ENCODE assay signal across 21 cellular contexts in the genomic region with DNA sequence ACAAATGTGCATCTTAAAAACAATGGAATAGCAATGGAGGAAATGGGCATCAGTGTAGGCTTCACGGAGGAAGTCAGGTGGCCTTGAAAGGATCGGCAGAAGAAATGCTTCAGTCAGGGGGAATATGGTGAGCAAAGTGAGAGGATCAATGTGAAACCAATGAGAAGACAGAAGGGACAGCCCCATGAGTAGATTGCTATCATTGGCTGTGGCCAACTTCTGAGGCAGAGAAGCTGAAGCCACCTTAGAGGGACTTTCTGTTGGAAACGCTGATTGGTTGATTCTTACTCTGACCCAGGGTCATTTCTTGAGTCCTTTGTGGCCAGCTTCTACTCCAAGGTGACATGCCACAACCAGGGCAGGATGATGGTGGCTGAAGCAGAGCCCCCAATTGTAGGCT.
DNase-seq lines count a peak whose midpoint lies in the region; ATAC-seq, FAIRE-seq and TF ChIP-seq lines count a peak whose summit lies in the region.
"Had no signal": no experiment of that assay in that cellular context is flagged by ENCODE, and none has a peak within 500 bp of the region (broad histone marks: within the 10 kb centered on the region; RNA-seq: fewer than 3 reads in every experiment).

No MANE protein-coding gene starts in this region.

- no peak for TF ChIP-seq EP300 in GM12878 (IDR thresholded peaks at IDR 0.05; ENCODE audit: borderline replicate concordance in 1 of 2, control insufficient read depth in 1 of 2, low read depth in 2 of 2, low read length in 2 of 2)

- 5% methylated on average over 3 of the region's 3 CpGs for WGBS in GM12878 (ENCODE audit: insufficient coverage, insufficient replicate concordance, low lambda C conversion rate, missing lambda C conversion rate)

- TF ChIP-seq POLR2A in breast epithelium (IDR thresholded peaks at IDR 0.05) (no peak), GM12878 (IDR thresholded peaks at IDR 0.05; ENCODE audit: low read depth, low read length) (no peak)

- no peaks in the 10 kb centered on the region for H3K9me3 ChIP-seq in breast epithelium
- H3K9me3 ChIP-seq in GM12878 (replicated peaks; ENCODE audit: control insufficient read depth, insufficient read depth, low read length) = no peaks in the 10 kb centered on the region

- BruUV-seq in MCF 10A (replicated peaks; lab: Mats Ljungman, UMichigan) (no TSS peak), GM12878 (replicated peaks; lab: Mats Ljungman, UMichigan) (no TSS peak)

- H3K27ac ChIP-seq in breast epithelium (no peak overlapping the region), GM12878 (ENCODE audit: control insufficient read depth, insufficient read depth) (no peak overlapping the region)
- H3K27ac ChIP-seq: RWPE1, SK-N-MC had no signal

- no peak for FAIRE-seq in GM12878 (lab: Jason Lieb, UNC)
- FAIRE-seq: H1 had no signal

- peak overlapping the region; percentile 35 for H3K27ac Mint-ChIP-seq in MCF 10A (ENCODE audit: low read depth, unreplicated experiment)
- H3K27ac Mint-ChIP-seq in stimulated activated effector memory CD8-positive, alpha-beta T cell treated with anti-CD3 and anti-CD28 coated beads, Interleukin-12 subunit alpha, Interleukin-12 subunit beta, amount 100 ng/mL, for 72 hours = no peak overlapping the region
- H3K27ac Mint-ChIP-seq: CD8-positive, alpha-beta T cell had no signal

- no peak overlapping the region for H3K9ac ChIP-seq in GM12878 (ENCODE audit: control insufficient read depth, insufficient read depth, low read length)

- peaks cover 61% of the 10 kb centered on the region for H3K4me1 Mint-ChIP-seq in MCF 10A (ENCODE audit: insufficient read depth, unreplicated experiment)
- H3K4me1 Mint-ChIP-seq in stimulated activated effector memory CD8-positive, alpha-beta T cell treated with anti-CD3 and anti-CD28 coated beads, Interleukin-12 subunit alpha, Interleukin-12 subunit beta, amount 100 ng/mL, for 72 hours = peaks cover 16% of the 10 kb centered on the region

- no peaks in the 10 kb centered on the region for H3K36me3 ChIP-seq in breast epithelium
- no peaks in the 10 kb centered on the region for H3K36me3 ChIP-seq in GM12878 (ENCODE audit: control insufficient read depth in 2 of 2, insufficient read depth in 2 of 2, low read length in 1 of 2)

- no peaks in the 10 kb centered on the region for H3K79me2 ChIP-seq in GM12878 (ENCODE audit: control insufficient read depth, insufficient read depth, low read length)

- DNase-seq in MCF 10A (ENCODE audit: unreplicated experiment) (no peak), breast epithelium (ENCODE audit: low spot score in 2 of 2) (no peak), GM20000 (ENCODE audit: low spot score) (peak; percentile 19), GM12878 (ENCODE audit: low read depth, low spot score) (no peak), NOMO-1 (lab: John Stamatoyannopoulos, UW; ENCODE audit: unreplicated experiment in 2 of 2) (no peak), foreskin melanocyte (no peak)
- DNase-seq in stimulated activated effector memory CD8-positive, alpha-beta T cell treated with anti-CD3 and anti-CD28 coated beads, Interleukin-12 subunit alpha, Interleukin-12 subunit beta, amount 100 ng/mL, for 72 hours (ENCODE audit: low spot score in 2 of 2) = no peak
- DNase-seq: AML-193; C1 segment of cervical spinal cord; CD8-positive, alpha-beta T cell; DND-41; IMR-90; NCI-H1417; NCI-H187; NCI-H748 treated with DMSO at 0.1 percent for 48 hours; SHP77 treated with DMSO at 0.1 percent for 48 hours had no signal

- intact Hi-C loops in MCF 10A (cut with micrococcal nuclease) (no loop called here), breast epithelium (cut with DNase I; ENCODE audit: low total_unique reads) (no loop called here), GM12878 (cut with micrococcal nuclease; ENCODE audit: unreplicated experiment) (no loop called here)

- H3K4me1 ChIP-seq in breast epithelium (peaks cover 0 to under 1% of the 10 kb centered on the region in 2 donors), GM12878 (ENCODE audit: control insufficient read depth, insufficient read depth, low read length) (no peaks in the 10 kb centered on the region)

- CTCF ChIA-PET in MCF 10A (lab: Yijun Ruan, JAX) = interaction anchor here (0.6 to 7.9 kb wide), 5 partner anchors 19 to 200 kb away, joined by 3 to 163 read pairs (median 3); a partner anchor contains a TSS
- CTCF ChIA-PET in GM12878 (lab: Yijun Ruan, JAX) = interaction anchor here (0.8 to 6.4 kb wide), 2 partner anchors 19 to 47 kb away, joined by 3 to 159 read pairs; no protein-coding TSS in a partner anchor

- no peak overlapping the region for H3K4me3 ChIP-seq in breast epithelium
- no peak overlapping the region for H3K4me3 ChIP-seq in GM12878
- H3K4me3 ChIP-seq: SK-N-MC had no signal

- ATAC-seq in GM12878 = peak; percentile 45; the same call in 2 of the 3 replicates
- peak; percentile 77 for ATAC-seq in stimulated activated effector memory CD8-positive, alpha-beta T cell treated with anti-CD3 and anti-CD28 coated beads, Interleukin-12 subunit alpha, Interleukin-12 subunit beta, amount 100 ng/mL, for 72 hours
- ATAC-seq in HG03280 (IDR thresholded peaks at IDR 0.05; ENCODE audit: unreplicated experiment) = no peak
- ATAC-seq: CD8-positive, alpha-beta T cell; HCT116 had no signal

- POLR2A ChIA-PET in MCF 10A (lab: Yijun Ruan, JAX) = interaction anchor here (2.5 to 10.2 kb wide), 3 partner anchors 19 to 187 kb away, joined by 12 to 306 read pairs (median 102); no protein-coding TSS in a partner anchor
- POLR2A ChIA-PET in GM12878 (lab: Charles Lee) = no interaction called here

- no peak overlapping the region for H3K4me2 ChIP-seq in GM12878 (ENCODE audit: control insufficient read depth, insufficient read depth)

- H3K27me3 ChIP-seq in breast epithelium (no peaks in the 10 kb centered on the region), GM12878 (replicated peaks in 1 of 2; ENCODE audit: control insufficient read depth in 2 of 2, insufficient read depth in 2 of 2, low read length in 1 of 2) (peaks cover 0 to 3% of the 10 kb centered on the region in 2 experiments; a peak in 1 of 4 replicates)

- no peak overlapping the region for H3K4me3 Mint-ChIP-seq in MCF 10A (ENCODE audit: unreplicated experiment)
- no peak overlapping the region for H3K4me3 Mint-ChIP-seq in stimulated activated effector memory CD8-positive, alpha-beta T cell treated with anti-CD3 and anti-CD28 coated beads, Interleukin-12 subunit alpha, Interleukin-12 subunit beta, amount 100 ng/mL, for 72 hours
- H3K4me3 Mint-ChIP-seq: CD8-positive, alpha-beta T cell had no signal

- TF ChIP-seq CTCF in MCF 10A (IDR thresholded peaks at IDR 0.05; ENCODE audit: unreplicated experiment) = no peak
- TF ChIP-seq CTCF in breast epithelium (IDR thresholded peaks at IDR 0.05) = no peak
- no peak for TF ChIP-seq CTCF in GM20000 (IDR thresholded peaks at IDR 0.05; ENCODE audit: extremely low read depth, missing control alignments)
- no peak for TF ChIP-seq CTCF in GM12878 (IDR thresholded peaks at IDR 0.05 in 2 of 3, conservative IDR thresholded peaks at IDR 0.05 in 1 of 3; ENCODE audit: control insufficient read depth in 2 of 3, extremely low read depth in 1 of 3, insufficient read depth in 1 of 3, low read depth in 3 of 3, low read length in 3 of 3)

- no peak for TF ChIP-seq RAD21 in GM12878 (IDR thresholded peaks at IDR 0.05; ENCODE audit: insufficient read depth, low read depth, low read length)

- in situ Hi-C loops in GM12878 (cut with MboI) = no loop called here

- H4K20me1 ChIP-seq in GM12878 (ENCODE audit: control insufficient read depth, insufficient read depth) = no peaks in the 10 kb centered on the region

- peaks cover 5% of the 10 kb centered on the region for H3K36me3 Mint-ChIP-seq in MCF 10A (ENCODE audit: insufficient read depth, unreplicated experiment)
- H3K36me3 Mint-ChIP-seq in stimulated activated effector memory CD8-positive, alpha-beta T cell treated with anti-CD3 and anti-CD28 coated beads, Interleukin-12 subunit alpha, Interleukin-12 subunit beta, amount 100 ng/mL, for 72 hours = no peaks in the 10 kb centered on the region
- H3K36me3 Mint-ChIP-seq: CD8-positive, alpha-beta T cell had no signal

- no peaks in the 10 kb centered on the region for H3K9me3 Mint-ChIP-seq in MCF 10A (ENCODE audit: unreplicated experiment)
- H3K9me3 Mint-ChIP-seq in stimulated activated effector memory CD8-positive, alpha-beta T cell treated with anti-CD3 and anti-CD28 coated beads, Interleukin-12 subunit alpha, Interleukin-12 subunit beta, amount 100 ng/mL, for 72 hours = no peaks in the 10 kb centered on the region
- H3K9me3 Mint-ChIP-seq: CD8-positive, alpha-beta T cell had no signal

- H2AFZ ChIP-seq in GM12878 (ENCODE audit: control insufficient read depth, low read depth, low read length) = no peak overlapping the region

- RAD21 ChIA-PET in GM12878 (lab: Charles Lee; ENCODE audit: unreplicated experiment) = interaction anchor here (6.4 kb wide), 1 partner anchor 47 kb away, joined by 116 read pairs; no protein-coding TSS in a partner anchor

- SMC1A ChIA-PET in GM12878 (lab: Charles Lee; ENCODE audit: uncharacterized antibody, unreplicated experiment) = interaction anchor here (3.1 kb wide), 1 partner anchor 9 kb away, joined by 18 read pairs; no protein-coding TSS in a partner anchor

- H3K27me3 Mint-ChIP-seq in MCF 10A (ENCODE audit: insufficient read depth, unreplicated experiment) = no peaks in the 10 kb centered on the region

TF ChIP-seq in GM12878, 131 proteins besides CTCF, POLR2A, EP300 and RAD21 (continues in another document):
- no peak for TF ChIP-seq SP1 (IDR thresholded peaks at IDR 0.05; ENCODE audit: low read depth, low read length)
- TF ChIP-seq, protein P1, sequence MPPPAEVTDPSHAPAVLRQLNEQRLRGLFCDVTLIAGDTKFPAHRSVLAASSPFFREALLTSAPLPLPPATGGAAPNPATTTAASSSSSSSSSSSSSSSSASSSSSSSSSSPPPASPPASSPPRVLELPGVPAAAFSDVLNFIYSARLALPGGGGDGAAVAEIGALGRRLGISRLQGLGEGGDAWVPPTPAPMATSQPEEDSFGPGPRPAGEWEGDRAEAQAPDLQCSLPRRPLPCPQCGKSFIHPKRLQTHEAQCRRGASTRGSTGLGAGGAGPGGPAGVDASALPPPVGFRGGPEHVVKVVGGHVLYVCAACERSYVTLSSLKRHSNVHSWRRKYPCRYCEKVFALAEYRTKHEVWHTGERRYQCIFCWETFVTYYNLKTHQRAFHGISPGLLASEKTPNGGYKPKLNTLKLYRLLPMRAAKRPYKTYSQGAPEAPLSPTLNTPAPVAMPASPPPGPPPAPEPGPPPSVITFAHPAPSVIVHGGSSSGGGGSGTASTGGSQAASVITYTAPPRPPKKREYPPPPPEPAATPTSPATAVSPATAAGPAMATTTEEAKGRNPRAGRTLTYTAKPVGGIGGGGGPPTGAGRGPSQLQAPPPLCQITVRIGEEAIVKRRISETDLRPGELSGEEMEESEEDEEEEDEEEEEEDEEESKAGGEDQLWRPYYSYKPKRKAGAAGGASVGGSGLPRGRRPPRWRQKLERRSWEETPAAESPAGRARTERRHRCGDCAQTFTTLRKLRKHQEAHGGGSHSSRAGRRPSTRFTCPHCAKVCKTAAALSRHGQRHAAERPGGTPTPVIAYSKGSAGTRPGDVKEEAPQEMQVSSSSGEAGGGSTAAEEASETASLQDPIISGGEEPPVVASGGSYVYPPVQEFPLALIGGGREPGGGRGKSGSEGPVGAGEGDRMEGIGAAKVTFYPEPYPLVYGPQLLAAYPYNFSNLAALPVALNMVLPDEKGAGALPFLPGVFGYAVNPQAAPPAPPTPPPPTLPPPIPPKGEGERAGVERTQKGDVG (CRISPR knock-in tag; IDR thresholded peaks at IDR 0.05) = no peak
- TF ChIP-seq NR2F1 (conservative IDR thresholded peaks at IDR 0.05) = no peak
